ENCODE assay signal across 17 cellular contexts in the genomic region with DNA sequence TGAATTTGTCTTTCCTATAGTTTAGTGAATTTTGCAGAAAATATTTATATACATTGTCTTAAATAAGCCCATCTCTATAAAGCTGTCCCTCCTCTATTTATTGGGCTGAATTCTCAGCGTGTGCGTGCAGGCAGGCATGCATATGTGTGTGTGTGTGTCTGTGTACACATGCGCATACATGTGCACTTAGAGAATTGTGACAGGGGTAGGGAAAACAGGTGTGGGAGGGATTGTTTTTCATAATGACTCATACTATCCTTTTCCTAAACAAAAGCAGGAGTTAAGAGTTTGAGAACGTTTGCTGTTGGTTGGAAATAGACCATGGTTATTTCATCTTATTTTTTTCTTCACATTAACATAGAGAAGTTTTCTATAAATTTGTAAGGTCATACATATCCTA. TPM values are rescaled to one million over a fixed set of nuclear protein-coding genes. Genes with fewer than 3 reads are reported as not detected.
DNase-seq lines count a peak whose midpoint lies in the region; ATAC-seq, FAIRE-seq and TF ChIP-seq lines count a peak whose summit lies in the region.
"Had no signal": no experiment of that assay in that cellular context is flagged by ENCODE, and none has a peak within 500 bp of the region (broad histone marks: within the 10 kb centered on the region; RNA-seq: fewer than 3 reads in every experiment).

No MANE protein-coding gene starts in this region.

- H3K27ac ChIP-seq in smooth muscle cell (ENCODE audit: low read depth), result peak overlapping the region; percentile 93
- H3K27ac ChIP-seq: cardiac muscle cell, KMS-11, parathyroid adenoma had no signal

- H3K36me3 Mint-ChIP-seq in brain, result no peaks in the 10 kb centered on the region

- no peak overlapping the region for H2AFZ ChIP-seq in smooth muscle cell (ENCODE audit: low read depth)
- H2AFZ ChIP-seq: parathyroid adenoma had no signal

- H3K27ac Mint-ChIP-seq in brain, result peak overlapping the region in 3 of 5 experiments; percentile 18 to 87 (median 78)
- H3K27ac Mint-ChIP-seq: effector memory CD8-positive, alpha-beta T cell had no signal

- 70% methylated on average over 4 of the region's 4 CpGs for WGBS in smooth muscle cell (ENCODE audit: low lambda C conversion rate)

- H3K9ac ChIP-seq in smooth muscle cell (ENCODE audit: low read depth), result peak overlapping the region; percentile 75
- H3K9ac ChIP-seq: KMS-11, parathyroid adenoma had no signal

- peak overlapping the region in 2 of 5 experiments; percentile 64 to 70 for H3K4me3 Mint-ChIP-seq in brain
- H3K4me3 Mint-ChIP-seq: effector memory CD8-positive, alpha-beta T cell had no signal

- H3K27me3 Mint-ChIP-seq in brain, result no peaks in the 10 kb centered on the region

- peak overlapping the region; percentile 43 for H3K4me2 ChIP-seq in smooth muscle cell
- H3K4me2 ChIP-seq: KMS-11 had no signal

- no peak overlapping the region for H3K4me3 ChIP-seq in smooth muscle cell
- H3K4me3 ChIP-seq: cardiac muscle cell had no signal

- FAIRE-seq in HTR-8/SVneo (lab: Jason Lieb, UNC), result no peak
- FAIRE-seq: H1 had no signal

- no peaks in the 10 kb centered on the region for H4K20me1 ChIP-seq in smooth muscle cell (ENCODE audit: low read depth)

- H3K79me2 ChIP-seq in smooth muscle cell (ENCODE audit: low read depth), result no peaks in the 10 kb centered on the region
- H3K79me2 ChIP-seq: parathyroid adenoma had no signal

- TF ChIP-seq CTCF in brain (conservative IDR thresholded peaks at IDR 0.05) (no peak), smooth muscle cell (IDR thresholded peaks at IDR 0.05; ENCODE audit: borderline replicate concordance, insufficient read depth, poor library complexity, severe bottlenecking) (no peak)

- H3K27me3 ChIP-seq in smooth muscle cell (ENCODE audit: low read depth), result no peaks in the 10 kb centered on the region
- H3K27me3 ChIP-seq: cardiac muscle cell had no signal

- H3K4me1 Mint-ChIP-seq in brain, result peaks cover 45% of the 10 kb centered on the region

- H3K4me1 ChIP-seq in smooth muscle cell (ENCODE audit: low read depth), result peaks cover 12% of the 10 kb centered on the region
- H3K4me1 ChIP-seq: parathyroid adenoma had no signal

- H3K9me3 Mint-ChIP-seq in brain, result no peaks in the 10 kb centered on the region
- H3K9me3 Mint-ChIP-seq: effector memory CD8-positive, alpha-beta T cell had no signal

- DNase-seq in NCI-H446 treated with DMSO at 0.1 percent for 48 hours (lab: John Stamatoyannopoulos, UW) (peak; percentile 12), NCI-H446 (lab: John Stamatoyannopoulos, UW) (no peak), NCI-H2171 treated with DMSO at 0.1 percent for 48 hours (lab: John Stamatoyannopoulos, UW) (peak; percentile 92), smooth muscle cell (lab: John Stamatoyannopoulos, UW; ENCODE audit: unreplicated experiment) (no peak), UCSD-AML1 (lab: John Stamatoyannopoulos, UW; ENCODE audit: unreplicated experiment) (no peak), HTR-8/SVneo (ENCODE audit: insufficient read length, low spot score) (no peak)
- DNase-seq: ACHN; activated naive CD4-positive, alpha-beta T cell treated with anti-CD3 and anti-CD28 coated beads, Interleukin-2, amount 50 U/mL, for 16 hours; effector memory CD8-positive, alpha-beta T cell; midbrain; substantia nigra had no signal

- no peaks in the 10 kb centered on the region for H3F3A ChIP-seq in smooth muscle cell (ENCODE audit: low read depth)

- H3K36me3 ChIP-seq in smooth muscle cell (ENCODE audit: low read depth), result no peaks in the 10 kb centered on the region
- H3K36me3 ChIP-seq: cardiac muscle cell had no signal

- H3K9me3 ChIP-seq in smooth muscle cell (replicated peaks; ENCODE audit: low read depth), result no peaks in the 10 kb centered on the region

- no peak for ATAC-seq in GM19467 (IDR thresholded peaks at IDR 0.05; ENCODE audit: unreplicated experiment)
- ATAC-seq: effector memory CD8-positive, alpha-beta T cell had no signal

RNA-seq across cellular contexts. Expression of a gene that starts 43.4 kb away (rescaled TPM):
- polyA plus RNA-seq in brain (ENCODE audit: insufficient read depth, low read depth, low replicate concordance) (31.2 TPM), smooth muscle cell (not detected in 2 replicates)
- not detected in 2 replicates for total RNA-seq in smooth muscle cell

RNA-seq across cellular contexts. Expression of a gene that starts 52.9 kb away (rescaled TPM):
- polyA plus RNA-seq in brain (ENCODE audit: insufficient read depth, low read depth, low replicate concordance) (3.2 TPM), smooth muscle cell (2.3 and 8.6 TPM in 2 replicates)
- total RNA-seq in smooth muscle cell, result 6.5 and 14.5 TPM in 2 replicates

Comparison
In these comparisons a context has a peak if more than half of its experiments do, and no peak if none do; other contexts are left out.
1. DNase-seq: peak in NCI-H446 treated with DMSO at 0.1 percent for 48 hours (single experiment) and NCI-H2171 treated with DMSO at 0.1 percent for 48 hours (single experiment); none in NCI-H446 (0 of 2), smooth muscle cell (single experiment), UCSD-AML1 (single experiment) and HTR-8/SVneo (single experiment).
2. RNA of a gene that starts 43.4 kb away (polyA plus RNA-seq): 31.2 TPM in brain (single experiment); not detected in smooth muscle cell; every median in the first group is over 10 times any median in the second.